In genomic region chr7:124413029-124413428, GRCh38 we compare ENCODE assay signal across 23 cellular contexts.
"Had no signal": no experiment of that assay in that cellular context is flagged by ENCODE, and none has a peak within 500 bp of the region (broad histone marks: within the 10 kb centered on the region; RNA-seq: fewer than 3 reads in every experiment).

No MANE protein-coding gene starts in this region.

- ATAC-seq: activated CD8-positive, alpha-beta T cell treated with anti-CD3 and anti-CD28 coated beads for 36 hours; activated naive CD8-positive, alpha-beta T cell treated with anti-CD3 and anti-CD28 coated beads, Interleukin-2, amount 50 U/mL, for 24 hours; foreskin keratinocyte; left cardiac atrium; naive thymus-derived CD4-positive, alpha-beta T cell; sciatic nerve; stimulated activated naive CD8-positive, alpha-beta T cell treated with anti-CD3 and anti-CD28 coated beads, Interleukin-15, amount 100 ng/mL, for 72 hours had no signal

- H3K4me2 ChIP-seq: smooth muscle cell had no signal

- H3K4me1 ChIP-seq: colonic mucosa, foreskin keratinocyte, suprapubic skin, transverse colon, vagina had no signal

- H3K27me3 ChIP-seq: brain microvascular endothelial cell, colonic mucosa, ovary, suprapubic skin, transverse colon, vagina had no signal

- H3K27ac ChIP-seq: brain microvascular endothelial cell, colonic mucosa, epithelial cell of prostate, foreskin keratinocyte, ovary, suprapubic skin, transverse colon, vagina had no signal

- H3K36me3 ChIP-seq: brain microvascular endothelial cell, colonic mucosa, ovary, suprapubic skin, transverse colon, vagina had no signal

- DNase-seq: activated CD4-positive, alpha-beta T cell treated with anti-CD3 and anti-CD28 coated beads, Interleukin-2, amount 10 ng/mL, durations not matched to agents 24 days and 14 days; activated CD8-positive, alpha-beta T cell treated with anti-CD3 and anti-CD28 coated beads for 36 hours; activated naive CD4-positive, alpha-beta T cell treated with anti-CD3 and anti-CD28 coated beads for 36 hours; activated naive CD8-positive, alpha-beta T cell treated with anti-CD3 and anti-CD28 coated beads, Interleukin-2, amount 50 U/mL, for 24 hours; activated T-cell treated with anti-CD3 and anti-CD28 coated beads, Interleukin-2, amount 50 U/mL, for 1 hour; aorta; brain microvascular endothelial cell; central memory CD4-positive, alpha-beta T cell; colonic mucosa; endodermal cell; foreskin keratinocyte; hippocampal formation; left cardiac atrium; naive thymus-derived CD4-positive, alpha-beta T cell; ovary; stimulated activated CD4-positive, alpha-beta T cell treated with anti-CD3 and anti-CD28 coated beads, Interleukin-4, amount 100 ng/mL, for 1 hour; stimulated activated naive CD8-positive, alpha-beta T cell treated with anti-CD3 and anti-CD28 coated beads, Interleukin-15, amount 100 ng/mL, for 72 hours; transverse colon had no signal

- H3K4me3 ChIP-seq: colonic mucosa, ovary, smooth muscle cell, suprapubic skin, transverse colon, vagina had no signal

- H3K9me3 ChIP-seq: colonic mucosa, ovary, suprapubic skin, transverse colon, vagina had no signal
